8 cellular contexts compared by ENCODE assay signal in the genomic region with DNA sequence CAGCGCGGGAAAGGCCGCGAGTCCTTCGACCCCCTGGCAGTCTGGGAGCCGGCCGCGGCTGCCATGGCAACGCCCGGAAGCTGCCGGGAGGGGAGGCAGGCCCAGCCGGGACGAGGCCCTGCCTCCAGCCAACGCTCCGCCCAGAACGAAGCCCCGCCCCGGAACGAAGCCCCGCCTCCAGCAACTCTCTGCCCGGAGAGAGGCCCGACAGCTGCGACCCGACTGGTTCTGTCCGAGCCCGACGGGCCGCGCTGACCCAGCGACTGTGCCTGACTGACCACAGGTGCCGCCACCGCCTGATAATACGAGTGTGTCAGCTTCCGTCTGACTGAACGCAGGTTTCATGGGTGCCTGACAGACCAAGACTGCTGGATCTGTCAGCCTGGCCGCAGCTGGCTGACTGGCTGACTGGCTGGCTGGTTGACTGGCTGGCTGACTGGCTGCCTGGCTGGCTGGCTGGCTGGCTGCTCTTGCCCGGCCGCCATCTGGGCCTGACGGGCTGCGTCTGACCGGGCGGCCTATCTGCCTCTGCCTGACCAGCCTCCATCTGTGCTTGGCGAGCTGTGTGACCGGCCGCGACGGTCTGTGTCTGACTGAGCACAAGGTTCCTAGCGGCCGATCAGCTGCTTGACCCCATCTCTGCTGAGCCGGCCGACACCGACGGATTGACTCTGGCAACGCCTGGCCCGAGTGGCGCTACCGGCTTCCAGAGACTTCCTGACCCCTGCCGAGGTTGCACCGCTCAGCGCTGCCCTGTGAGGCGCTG.
A peak's percentile ranks its signal among the peaks of the same experiment; 100 is the strongest.
DNase-seq lines count a peak whose midpoint lies in the region; ATAC-seq and TF ChIP-seq lines count a peak whose summit lies in the region.

No MANE protein-coding gene starts in this region.

- CTCF ChIA-PET in Caco-2 (lab: Charles Lee): interaction anchor here (0.6 to 2.4 kb wide), 17 partner anchors 9 to 1420 kb away, joined by 3 to 20 read pairs (median 3); no protein-coding TSS in a partner anchor

- H3K27me3 Mint-ChIP-seq in Caco-2 (ENCODE audit: insufficient read depth, unreplicated experiment): no peaks in the 10 kb centered on the region

- H3K36me3 ChIP-seq in Caco-2 (ENCODE audit: control insufficient read depth, insufficient read depth, low read length) (no peaks in the 10 kb centered on the region), HUES64 (ENCODE audit: insufficient read depth, low read length) (no peaks in the 10 kb centered on the region), OCI-LY3 (replicated peaks; ENCODE audit: low read depth, low read length) (no peaks in the 10 kb centered on the region), muscle layer of colon (ENCODE audit: insufficient read depth, low read length) (no peaks in the 10 kb centered on the region)

- H3K9ac ChIP-seq in HUES64 (ENCODE audit: low read depth, low read length) (0 out of 2 replicates have a peak overlapping the region, but pooled peaks have one; percentile 15), OCI-LY3 (ENCODE audit: low read length) (peak overlapping the region; percentile 49), muscle layer of colon (ENCODE audit: low read length) (peak overlapping the region; percentile 27)

- peaks cover 12% of the 10 kb centered on the region for H3K36me3 Mint-ChIP-seq in Caco-2 (ENCODE audit: insufficient read depth, unreplicated experiment)

- no peaks in the 10 kb centered on the region for H3K79me2 ChIP-seq in OCI-LY3 (ENCODE audit: low read length)

- peak overlapping the region; percentile 81 for H3K4me3 Mint-ChIP-seq in Caco-2 (ENCODE audit: unreplicated experiment)

- H3K4me1 ChIP-seq in Caco-2 (peaks cover 28% of the 10 kb centered on the region), HUES64 (ENCODE audit: insufficient read depth, low read length) (no peaks in the 10 kb centered on the region), OCI-LY3 (ENCODE audit: low read length) (peaks cover 5% of the 10 kb centered on the region; the same call in 1 of the 2 replicates), muscle layer of colon (ENCODE audit: insufficient read depth, low read length) (peaks cover 5% of the 10 kb centered on the region)

- H2AFZ ChIP-seq in OCI-LY3 (ENCODE audit: low read depth, low read length): peak overlapping the region; percentile 78

- TF ChIP-seq POLR2A in erythroblast (IDR thresholded peaks at IDR 0.05; ENCODE audit: low read length): peak; percentile 56

- peak overlapping the region; percentile 75 for H3K27ac Mint-ChIP-seq in Caco-2 (ENCODE audit: unreplicated experiment)

- DNase-seq in Caco-2 (peak; percentile 97 to 100), erythroblast (lab: John Stamatoyannopoulos, UW) (peak; percentile 88 to 93)
- DNase-seq in activated T-cell treated with anti-CD3 and anti-CD28 coated beads, Interleukin-2, amount 50 U/mL, for 1 hour: peak; percentile 98
- DNase-seq in stimulated activated CD8-positive, alpha-beta memory T cell treated with anti-CD3 and anti-CD28 coated beads, Interleukin-4, amount 100 ng/mL, for 48 hours: peak; percentile 99

- TF ChIP-seq CTCF in Caco-2 (IDR thresholded peaks at IDR 0.05; ENCODE audit: insufficient read depth in 1 of 2, low read depth in 1 of 2, low read length in 1 of 2, severe bottlenecking in 1 of 2, unreplicated experiment in 1 of 2): peak in 1 of 2 experiments; percentile 13
- no peak for TF ChIP-seq CTCF in OCI-LY3 (IDR thresholded peaks at IDR 0.05; ENCODE audit: low read depth, low read length)

- peak; percentile 85 for ATAC-seq in GM21390 (IDR thresholded peaks at IDR 0.05; ENCODE audit: unreplicated experiment)

- WGBS in HUES64: 2% methylated on average over 61 of the region's 61 CpGs

- H3K4me3 ChIP-seq in Caco-2 (ENCODE audit: low read depth, low read length) (peak overlapping the region; percentile 54), HUES64 (ENCODE audit: low read length) (peak overlapping the region; percentile 74), OCI-LY3 (ENCODE audit: low read length) (peak overlapping the region; percentile 82), muscle layer of colon (ENCODE audit: low read depth in 1 of 2, low read length in 2 of 2) (peak overlapping the region; percentile 66 to 81)

- POLR2A ChIA-PET in Caco-2 (lab: Charles Lee): interaction anchor here (0.5 to 1.4 kb wide), 12 partner anchors 8 to 323 kb away, joined by 3 to 11 read pairs (median 4); partner anchors contain the start of genes RBM39 and SCAND1

- H3K9me3 ChIP-seq in Caco-2: peaks cover 5% of the 10 kb centered on the region; the same call in 1 of the 2 replicates
- H3K9me3 ChIP-seq in HUES64 (ENCODE audit: insufficient read depth, low read depth, low read length): no peaks in the 10 kb centered on the region
- H3K9me3 ChIP-seq in OCI-LY3 (ENCODE audit: insufficient read depth, low read length): no peaks in the 10 kb centered on the region
- no peaks in the 10 kb centered on the region for H3K9me3 ChIP-seq in muscle layer of colon (ENCODE audit: low read length)

- H3K27me3 ChIP-seq in Caco-2 (replicated peaks; ENCODE audit: control insufficient read depth, insufficient read depth, low read length): no peaks in the 10 kb centered on the region
- H3K27me3 ChIP-seq in HUES64 (ENCODE audit: insufficient read depth, low read length): peaks cover 37% of the 10 kb centered on the region
- H3K27me3 ChIP-seq in OCI-LY3 (ENCODE audit: low read depth, low read length): no peaks in the 10 kb centered on the region
- H3K27me3 ChIP-seq in muscle layer of colon (ENCODE audit: control insufficient read depth in 1 of 2, insufficient read depth in 2 of 2, low read length in 2 of 2): no peaks in the 10 kb centered on the region

- no peak overlapping the region for H3K27ac ChIP-seq in HUES64 (ENCODE audit: low read depth, low read length)
- no peak overlapping the region for H3K27ac ChIP-seq in OCI-LY3 (ENCODE audit: low read length)
- H3K27ac ChIP-seq in muscle layer of colon (ENCODE audit: low read depth, low read length): peak overlapping the region; percentile 72

- H3K4me2 ChIP-seq in OCI-LY3 (ENCODE audit: low read length): peak overlapping the region; percentile 73

- H3K9me3 Mint-ChIP-seq in Caco-2 (ENCODE audit: unreplicated experiment): no peaks in the 10 kb centered on the region

- BruUV-seq in Caco-2 (replicated peaks; lab: Mats Ljungman, UMichigan): TSS peak; percentile 59

- intact Hi-C loops in Caco-2 (cut with micrococcal nuclease; ENCODE audit: unreplicated experiment): loop anchor here (1.0 to 10.0 kb wide), 5 partner anchors 18 to 380 kb away; no protein-coding TSS in a partner anchor

- no peaks in the 10 kb centered on the region for H4K20me1 ChIP-seq in OCI-LY3 (ENCODE audit: insufficient read depth, low read length)

- H3K4me1 Mint-ChIP-seq in Caco-2 (ENCODE audit: low read depth, unreplicated experiment): peaks cover 10% of the 10 kb centered on the region
